1 cellular context compared by ENCODE assay signal in genomic region chr20:21505161-21505809, GRCh38.
TF ChIP-seq lines count a peak whose summit lies in the region.

No MANE protein-coding gene starts in this region.

TF ChIP-seq in HepG2, 621 proteins besides CTCF, POLR2A, EP300 and RAD21 (continued from another document and continues in another):
- TF ChIP-seq ZFP91 (CRISPR knock-in tag; IDR thresholded peaks at IDR 0.05; ENCODE audit: borderline replicate concordance) (peak; percentile 52; the same call in 1 of the 2 replicates), KMT2A (CRISPR knock-in tag; IDR thresholded peaks at IDR 0.05) (peak; percentile 65), HNF1A (IDR thresholded peaks at IDR 0.05; ENCODE audit: low read depth) (no peak), HNF1A (CRISPR knock-in tag; IDR thresholded peaks at IDR 0.05; ENCODE audit: borderline replicate concordance) (no peak), ZSCAN9 (CRISPR knock-in tag; IDR thresholded peaks at IDR 0.05; ENCODE audit: borderline replicate concordance) (peak; percentile 59; the same call in 1 of the 2 replicates), MNT (IDR thresholded peaks at IDR 0.05) (no peak), ZNF280B (CRISPR knock-in tag; IDR thresholded peaks at IDR 0.05; ENCODE audit: borderline replicate concordance) (peak; percentile 40; the same call in 1 of the 2 replicates), HIVEP1 (CRISPR knock-in tag; IDR thresholded peaks at IDR 0.05) (peak; percentile 65; the same call in 1 of the 2 replicates), ZNF792 (CRISPR knock-in tag; IDR thresholded peaks at IDR 0.05) (no peak), TERF1 (CRISPR knock-in tag; IDR thresholded peaks at IDR 0.05) (0 out of 2 replicates have a peak, but pooled peaks have one; percentile 9), ZFP82 (CRISPR knock-in tag; IDR thresholded peaks at IDR 0.05; ENCODE audit: borderline replicate concordance) (no peak), MAFG (CRISPR knock-in tag; IDR thresholded peaks at IDR 0.05) (no peak), SP2 (CRISPR knock-in tag; IDR thresholded peaks at IDR 0.05) (no peak), JDP2 (CRISPR knock-in tag; IDR thresholded peaks at IDR 0.05; ENCODE audit: borderline replicate concordance) (no peak), HNRNPK (IDR thresholded peaks at IDR 0.05; ENCODE audit: low read depth, low read length, poor library complexity, severe bottlenecking) (no peak), RBAK (CRISPR knock-in tag; IDR thresholded peaks at IDR 0.05) (no peak), CCDC6 (CRISPR knock-in tag; IDR thresholded peaks at IDR 0.05) (no peak), SOX6 (IDR thresholded peaks at IDR 0.05) (no peak), SOX6 (CRISPR knock-in tag; IDR thresholded peaks at IDR 0.05) (peak; percentile 56; the same call in 1 of the 2 replicates), ZNF33A (CRISPR knock-in tag; IDR thresholded peaks at IDR 0.05; ENCODE audit: borderline replicate concordance) (no peak), CBX1 (IDR thresholded peaks at IDR 0.05; ENCODE audit: low read depth) (no peak), ZNF33B (CRISPR knock-in tag; IDR thresholded peaks at IDR 0.05) (no peak), ZNF501 (CRISPR knock-in tag; IDR thresholded peaks at IDR 0.05) (peak; percentile 67; the same call in 1 of the 2 replicates), ZFP36L1 (CRISPR knock-in tag; IDR thresholded peaks at IDR 0.05) (0 out of 2 replicates have a peak, but pooled peaks have one; percentile 63), ZNF672 (CRISPR knock-in tag; IDR thresholded peaks at IDR 0.05) (no peak), ZNF12 (CRISPR knock-in tag; IDR thresholded peaks at IDR 0.05) (no peak), ZMAT5 (CRISPR knock-in tag; IDR thresholded peaks at IDR 0.05; ENCODE audit: borderline replicate concordance, low read depth) (no peak), NFKBIZ (CRISPR knock-in tag; IDR thresholded peaks at IDR 0.05) (no peak), NR3C1 (CRISPR knock-in tag; IDR thresholded peaks at IDR 0.05) (no peak), MATR3 (CRISPR knock-in tag; IDR thresholded peaks at IDR 0.05) (no peak), KDM2A (CRISPR knock-in tag; IDR thresholded peaks at IDR 0.05; ENCODE audit: borderline replicate concordance, low read depth) (peak; percentile 87), MIXL1 (CRISPR knock-in tag; IDR thresholded peaks at IDR 0.05) (no peak), THAP8 (CRISPR knock-in tag; IDR thresholded peaks at IDR 0.05; ENCODE audit: borderline replicate concordance) (no peak), REPIN1 (CRISPR knock-in tag; IDR thresholded peaks at IDR 0.05; ENCODE audit: borderline replicate concordance, low read depth) (0 out of 2 replicates have a peak, but pooled peaks have one; percentile 29), NONO (IDR thresholded peaks at IDR 0.05) (no peak), NONO (CRISPR knock-in tag; conservative IDR thresholded peaks at IDR 0.05) (no peak), NR2F2 (IDR thresholded peaks at IDR 0.05; ENCODE audit: borderline replicate concordance, low read depth) (no peak; the same call in 1 of the 2 replicates), E2F1 (CRISPR knock-in tag; IDR thresholded peaks at IDR 0.05) (no peak), PRDM10 (CRISPR knock-in tag; IDR thresholded peaks at IDR 0.05; ENCODE audit: low read depth) (0 out of 2 replicates have a peak, but pooled peaks have one; percentile 32), PCBP1 (IDR thresholded peaks at IDR 0.05; ENCODE audit: borderline replicate concordance, low read depth, low read length) (peak; percentile 59; the same call in 1 of the 2 replicates), ZBTB33 (CRISPR knock-in tag; IDR thresholded peaks at IDR 0.05) (peak; percentile 14; the same call in 1 of the 2 replicates), ZNF782 (CRISPR knock-in tag; IDR thresholded peaks at IDR 0.05; ENCODE audit: borderline replicate concordance) (peak; percentile 21; the same call in 1 of the 2 replicates)
